ENCODE assay signal across 10 cellular contexts in genomic region chr16:2816751-2817495, GRCh38. TPM values are rescaled to one million over a fixed set of nuclear protein-coding genes. Genes with fewer than 3 reads are reported as not detected.
A peak's percentile ranks its signal among the peaks of the same experiment; 100 is the strongest.
DNase-seq lines count a peak whose midpoint lies in the region; ATAC-seq and TF ChIP-seq lines count a peak whose summit lies in the region.
"Had no signal": no experiment of that assay in that cellular context is flagged by ENCODE, and none has a peak within 500 bp of the region (broad histone marks: within the 10 kb centered on the region; RNA-seq: fewer than 3 reads in every experiment).

TSS of gene PRSS21 (plus strand) at chr16:2817237. CDS start at chr16:2817269, 32 bp downstream.

- POLR2A ChIA-PET in HCT116 (lab: Charles Lee): no interaction called here
- POLR2A ChIA-PET in activated CD4-positive, alpha-beta memory T cell treated with anti-CD3 and anti-CD28 coated beads, Interleukin-2, amount 10 ng/mL, durations not matched to agents 7 days and 5 days (lab: Charles Lee): no interaction called here

- no peak within 1 kb of the TSS for H2AFZ ChIP-seq in HCT116 (ENCODE audit: low read depth, low read length, poor library complexity, severe bottlenecking)

- RAD21 ChIA-PET in HCT116 (lab: Charles Lee; ENCODE audit: low non-redundant PET in 1 of 2, low total read pairs in 2 of 2, uncharacterized antibody in 2 of 2, unreplicated experiment in 2 of 2): no interaction called here

- H3K9ac ChIP-seq in HCT116 (ENCODE audit: low read length): no peak within 1 kb of the TSS

- H3K27ac ChIP-seq in HCT116 (ENCODE audit: low read depth, low read length): no peak within 1 kb of the TSS
- H3K27ac ChIP-seq: tibial artery had no signal

- ATAC-seq in HCT116 (peak; percentile 71), omental fat pad (ENCODE audit: low FRiP score) (no peak), GM21529 (IDR thresholded peaks at IDR 0.05; ENCODE audit: unreplicated experiment) (no peak)

- BruUV-seq in HCT116 (replicated peaks; lab: Mats Ljungman, UMichigan): no TSS peak

- DNase-seq in HCT116 (ENCODE audit: low read depth, low spot score) (no peak), erythroblast (lab: John Stamatoyannopoulos, UW) (peak; percentile 25 to 27), NCI-H2107 treated with DMSO at 0.1 percent for 48 hours (lab: John Stamatoyannopoulos, UW; ENCODE audit: unreplicated experiment) (no peak), omental fat pad (ENCODE audit: low spot score) (no peak), GDM1 (lab: John Stamatoyannopoulos, UW) (no peak)
- peak; percentile 27 for DNase-seq in activated CD4-positive, alpha-beta memory T cell treated with anti-CD3 and anti-CD28 coated beads, Interleukin-2, amount 10 ng/mL, durations not matched to agents 7 days and 5 days
- peak in 2 of 3 experiments; percentile 16 to 21 for DNase-seq in stimulated activated CD4-positive, alpha-beta T cell treated with anti-CD3 and anti-CD28 coated beads, TNF-alpha, amount 100 ng/mL, for 4 hours (ENCODE audit: low read depth in 3 of 3)
- DNase-seq: retina had no signal

- no peaks in the 10 kb centered on the region for H3K27me3 Mint-ChIP-seq in activated CD4-positive, alpha-beta memory T cell treated with anti-CD3 and anti-CD28 coated beads, Interleukin-2, amount 10 ng/mL, durations not matched to agents 7 days and 5 days

- no peak within 1 kb of the TSS for H3K4me2 ChIP-seq in HCT116 (ENCODE audit: low read length)

- no peaks in the 10 kb centered on the region for H3K4me1 Mint-ChIP-seq in activated CD4-positive, alpha-beta memory T cell treated with anti-CD3 and anti-CD28 coated beads, Interleukin-2, amount 10 ng/mL, durations not matched to agents 7 days and 5 days

- TF ChIP-seq CTCF in HCT116 (IDR thresholded peaks at IDR 0.05 in 2 of 3, conservative IDR thresholded peaks at IDR 0.05 in 1 of 3; ENCODE audit: borderline replicate concordance in 1 of 3, insufficient read depth in 1 of 3, low read depth in 2 of 3, low read length in 2 of 3) (peak in 2 of 3 experiments; percentile 34 to 42; a peak in 2 of 6 replicates), omental fat pad (IDR thresholded peaks at IDR 0.05) (no peak)

- H3K9me3 ChIP-seq in HCT116 (ENCODE audit: control insufficient read depth in 1 of 2, insufficient read depth in 1 of 2, low read depth in 1 of 2, low read length in 2 of 2): no peaks in the 10 kb centered on the region
- H3K9me3 ChIP-seq: tibial artery had no signal

- H3K27ac Mint-ChIP-seq in activated CD4-positive, alpha-beta memory T cell treated with anti-CD3 and anti-CD28 coated beads, Interleukin-2, amount 10 ng/mL, durations not matched to agents 7 days and 5 days: no peak within 1 kb of the TSS

- H3K4me1 ChIP-seq in HCT116 (ENCODE audit: control insufficient read depth in 1 of 2, insufficient read depth in 2 of 2, low read length in 2 of 2): peaks cover 0 to 1% of the 10 kb centered on the region in 2 experiments; a peak in 1 of 4 replicates

- CTCF ChIA-PET in HCT116 (lab: Charles Lee): interaction anchor here (0.6 to 1.0 kb wide), 2 partner anchors 51 to 59 kb away, joined by 3 read pairs; no protein-coding TSS in a partner anchor
- CTCF ChIA-PET in activated CD4-positive, alpha-beta memory T cell treated with anti-CD3 and anti-CD28 coated beads, Interleukin-2, amount 10 ng/mL, durations not matched to agents 7 days and 5 days (lab: Charles Lee): interaction anchor here (0.7 kb wide), 2 partner anchors 51 to 138 kb away, joined by 3 read pairs; no protein-coding TSS in a partner anchor

- intact Hi-C loops in HCT116 (cut with micrococcal nuclease): no loop called here

- H3K79me2 ChIP-seq in HCT116 (ENCODE audit: insufficient read depth, low read length): no peaks in the 10 kb centered on the region

- H3K9me3 Mint-ChIP-seq in activated CD4-positive, alpha-beta memory T cell treated with anti-CD3 and anti-CD28 coated beads, Interleukin-2, amount 10 ng/mL, durations not matched to agents 7 days and 5 days: no peaks in the 10 kb centered on the region

- H3K36me3 Mint-ChIP-seq in activated CD4-positive, alpha-beta memory T cell treated with anti-CD3 and anti-CD28 coated beads, Interleukin-2, amount 10 ng/mL, durations not matched to agents 7 days and 5 days (ENCODE audit: low read depth): no peaks in the 10 kb centered on the region

- H3K36me3 ChIP-seq in HCT116 (ENCODE audit: control insufficient read depth in 1 of 2, insufficient read depth in 2 of 2, low read length in 2 of 2): no peaks in the 10 kb centered on the region
- H3K36me3 ChIP-seq: tibial artery had no signal

- no peaks in the 10 kb centered on the region for H4K20me1 ChIP-seq in HCT116 (ENCODE audit: insufficient read depth)

- H3K4me3 ChIP-seq in HCT116 (replicated peaks in 1 of 2; ENCODE audit: low read depth in 1 of 2, low read length in 2 of 2): no peak within 1 kb of the TSS
- H3K4me3 ChIP-seq: tibial artery had no signal

- H3K27me3 ChIP-seq in HCT116 (ENCODE audit: insufficient read depth, low read length): no peaks in the 10 kb centered on the region

- no peak for TF ChIP-seq RAD21 in HCT116 (IDR thresholded peaks at IDR 0.05; ENCODE audit: low read depth)

- no peaks in the 10 kb centered on the region for H3K9me2 ChIP-seq in HCT116 (ENCODE audit: insufficient read depth)

- TF ChIP-seq POLR2A in HCT116 (IDR thresholded peaks at IDR 0.05; ENCODE audit: borderline replicate concordance, extremely low read depth, insufficient read depth, insufficient read length): no peak
- no peak for TF ChIP-seq POLR2A in erythroblast (IDR thresholded peaks at IDR 0.05; ENCODE audit: low read length)

- peak within 1 kb of the TSS; percentile 13 for H3K4me3 Mint-ChIP-seq in activated CD4-positive, alpha-beta memory T cell treated with anti-CD3 and anti-CD28 coated beads, Interleukin-2, amount 10 ng/mL, durations not matched to agents 7 days and 5 days

TF ChIP-seq in HCT116, 20 proteins besides CTCF, POLR2A, EP300 and RAD21:
- no peak for TF ChIP-seq SRF (IDR thresholded peaks at IDR 0.05; ENCODE audit: low read depth)
- no peak for TF ChIP-seq CBX3 (IDR thresholded peaks at IDR 0.05; ENCODE audit: low read depth)
- TF ChIP-seq ZNF274 (IDR thresholded peaks at IDR 0.05; ENCODE audit: low read depth, low read length): no peak
- no peak for TF ChIP-seq ATF3 (IDR thresholded peaks at IDR 0.05)
- no peak for TF ChIP-seq SP1 (IDR thresholded peaks at IDR 0.05; ENCODE audit: low read depth)
- TF ChIP-seq EZH2phosphoT487 (IDR thresholded peaks at IDR 0.05; ENCODE audit: borderline replicate concordance): no peak
- no peak for TF ChIP-seq MAX (IDR thresholded peaks at IDR 0.05)

RNA-seq across cellular contexts. Expression of gene PRSS21, which starts in this region (rescaled TPM):
- total RNA-seq in HCT116 (2021; ENCODE audit: unreplicated experiment) (0.39 TPM), omental fat pad (1 to 10 TPM in 1 of 4 donors, under 1 TPM in 1, not detected in 2; 0.65 to 1.0 TPM)
- not detected in 2 replicates for polyA plus RNA-seq in HCT116 (2012)
- 1 to 10 TPM; 3.0 to 4.0 TPM for total RNA-seq in activated CD4-positive, alpha-beta memory T cell treated with anti-CD3 and anti-CD28 coated beads, Interleukin-2, amount 10 ng/mL, durations not matched to agents 7 days and 5 days

Comparison
In these comparisons a context has a peak if more than half of its experiments do, and no peak if none do; other contexts are left out.
1. Peak in ATAC-seq in HCT116; RNA of the gene not detected or under 1 TPM.
2. DNase-seq: peak in activated CD4-positive, alpha-beta memory T cell treated with anti-CD3 and anti-CD28 coated beads, Interleukin-2, amount 10 ng/mL, durations not matched to agents 7 days and 5 days (single experiment), erythroblast (2 of 2) and stimulated activated CD4-positive, alpha-beta T cell treated with anti-CD3 and anti-CD28 coated beads, TNF-alpha, amount 100 ng/mL, for 4 hours (2 of 3); none in HCT116 (single experiment), NCI-H2107 treated with DMSO at 0.1 percent for 48 hours (single experiment), omental fat pad (single experiment) and GDM1 (single experiment).
3. CTCF ChIP-seq: peak in HCT116 (2 of 3); none in omental fat pad (0 of 3).